Comparison of ENCODE assay signal across 7 cellular contexts in genomic region chr15:68755731-68756130, GRCh38.
"Had no signal": no experiment of that assay in that cellular context is flagged by ENCODE, and none has a peak within 500 bp of the region (broad histone marks: within the 10 kb centered on the region; RNA-seq: fewer than 3 reads in every experiment).

No MANE protein-coding gene starts in this region.

- H3K36me3 Mint-ChIP-seq: IgD-negative memory B cell had no signal

- H3K27ac ChIP-seq: GM23248 had no signal

- DNase-seq: GM23248, GOT3, H7, HCEC 1CT, KBM-7 had no signal

- ATAC-seq: HepG2 had no signal

- FAIRE-seq: HepG2 had no signal

- H3K9ac ChIP-seq: GM23248 had no signal

- H3K4me3 ChIP-seq: GM23248 had no signal
